8 cellular contexts compared by ENCODE assay signal in genomic region chr19:29528350-29528945, GRCh38. TPM values are rescaled to one million over a fixed set of nuclear protein-coding genes. Genes with fewer than 3 reads are reported as not detected.
DNase-seq lines count a peak whose midpoint lies in the region; ATAC-seq and TF ChIP-seq lines count a peak whose summit lies in the region.

No MANE protein-coding gene starts in this region.

- peak; percentile 85 for TF ChIP-seq CTCF in foreskin keratinocyte (conservative IDR thresholded peaks at IDR 0.05)

- peaks cover 16% of the 10 kb centered on the region for H3K36me3 Mint-ChIP-seq in activated T-helper 17 cell treated with anti-CD3 and anti-CD28 coated beads, Interleukin-2, amount 50 U/mL, for 72 hours (ENCODE audit: low read depth)

- DNase-seq in ELR (ENCODE audit: low read depth) (peak; percentile 64), NCI-H748 treated with DMSO at 0.1 percent for 48 hours (lab: John Stamatoyannopoulos, UW) (peak; percentile 57), foreskin keratinocyte (peak; percentile 17 to 42), nucleus accumbens (lab: John Stamatoyannopoulos, UW) (peak in 49 of 56 donors; percentile 34 to 87 (median 65)), superior temporal gyrus (ENCODE audit: extremely low spot score) (peak; percentile 86)

- no peak overlapping the region for H3K27ac Mint-ChIP-seq in activated T-helper 17 cell treated with anti-CD3 and anti-CD28 coated beads, Interleukin-2, amount 50 U/mL, for 72 hours

- peaks cover 88% of the 10 kb centered on the region for H3K27me3 ChIP-seq in foreskin keratinocyte

- no peaks in the 10 kb centered on the region for H3K4me1 ChIP-seq in foreskin keratinocyte

- peaks cover 47% of the 10 kb centered on the region for H3K27me3 Mint-ChIP-seq in activated T-helper 17 cell treated with anti-CD3 and anti-CD28 coated beads, Interleukin-2, amount 50 U/mL, for 72 hours

- ATAC-seq in HG02678 (IDR thresholded peaks at IDR 0.05; ENCODE audit: unreplicated experiment) (peak; percentile 76), foreskin keratinocyte (peak; percentile 73), HG02840 (IDR thresholded peaks at IDR 0.05; ENCODE audit: low FRiP score, unreplicated experiment) (no peak)
- ATAC-seq in activated T-helper 17 cell treated with anti-CD3 and anti-CD28 coated beads, Interleukin-2, amount 50 U/mL, for 72 hours (replicated peaks): peak; percentile 84

- no peaks in the 10 kb centered on the region for H3K9me3 Mint-ChIP-seq in activated T-helper 17 cell treated with anti-CD3 and anti-CD28 coated beads, Interleukin-2, amount 50 U/mL, for 72 hours

- no peak overlapping the region for H3K27ac ChIP-seq in foreskin keratinocyte

- H3K4me1 Mint-ChIP-seq in activated T-helper 17 cell treated with anti-CD3 and anti-CD28 coated beads, Interleukin-2, amount 50 U/mL, for 72 hours: peaks cover 6% of the 10 kb centered on the region

- peak overlapping the region; percentile 73 for H3K4me3 Mint-ChIP-seq in activated T-helper 17 cell treated with anti-CD3 and anti-CD28 coated beads, Interleukin-2, amount 50 U/mL, for 72 hours

RNA-seq across cellular contexts. Expression of gene VSTM2B, which starts 2.7 kb away (rescaled TPM):
- not detected for total RNA-seq in activated T-helper 17 cell treated with anti-CD3 and anti-CD28 coated beads, Interleukin-2, amount 50 U/mL, for 72 hours
- not detected in 2 replicates for total RNA-seq in foreskin keratinocyte
- not detected in 2 replicates for polyA plus RNA-seq in foreskin keratinocyte

Comparison
In these comparisons a context has a peak if more than half of its experiments do, and no peak if none do; other contexts are left out.
1. DNase-seq: peak in every context shown above with its lines; median percentile 86 in superior temporal gyrus; 65 in nucleus accumbens; 64 in ELR; 57 in NCI-H748 treated with DMSO at 0.1 percent for 48 hours; 30 in foreskin keratinocyte.